ENCODE assay signal across 1 cellular context in the genomic region with DNA sequence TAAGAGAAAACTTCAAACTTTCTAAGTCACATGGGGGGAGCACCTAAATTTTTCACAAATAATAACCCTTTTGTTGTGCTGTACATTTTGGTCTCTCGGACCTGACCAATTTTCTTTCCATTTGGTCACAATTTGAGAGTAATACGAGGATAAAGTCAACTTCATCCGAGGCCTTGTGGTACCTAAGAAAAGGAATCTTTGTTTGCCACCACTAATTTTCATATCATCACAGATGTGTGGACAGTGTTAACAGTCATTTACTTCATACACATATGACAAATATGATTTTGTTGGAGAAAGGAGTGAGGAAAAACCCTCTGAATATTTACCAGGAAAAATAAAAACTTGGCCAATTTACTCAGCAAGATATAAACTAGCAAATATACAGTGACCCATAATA.
A peak's percentile ranks its signal among the peaks of the same experiment; 100 is the strongest.
TF ChIP-seq lines count a peak whose summit lies in the region.

No MANE protein-coding gene starts in this region.

TF ChIP-seq in GM12878, 131 proteins besides CTCF, POLR2A, EP300 and RAD21:
- TF ChIP-seq KLF5 (IDR thresholded peaks at IDR 0.05; ENCODE audit: partially characterized antibody) (no peak), JUNB (IDR thresholded peaks at IDR 0.05) (peak; percentile 55), NFIC (IDR thresholded peaks at IDR 0.05; ENCODE audit: low read depth, low read length) (0 out of 2 replicates have a peak, but pooled peaks have one; percentile 36), MTA2 (IDR thresholded peaks at IDR 0.05; ENCODE audit: low read depth) (peak; percentile 63; the same call in 1 of the 2 replicates), HDAC6 (IDR thresholded peaks at IDR 0.05; ENCODE audit: unreplicated experiment) (no peak), ZZZ3 (IDR thresholded peaks at IDR 0.05; ENCODE audit: control insufficient read depth, insufficient read length, low read depth) (no peak), IKZF2 (IDR thresholded peaks at IDR 0.05) (peak; percentile 52 to 66; a peak in 3 of 4 replicates), HDGF (IDR thresholded peaks at IDR 0.05) (no peak), DPF2 (IDR thresholded peaks at IDR 0.05) (peak; percentile 55), NR2C1 (IDR thresholded peaks at IDR 0.05) (no peak), ATF7 (IDR thresholded peaks at IDR 0.05; ENCODE audit: low read depth) (peak; percentile 37), BHLHE40 (IDR thresholded peaks at IDR 0.05; ENCODE audit: borderline replicate concordance in 1 of 2, low read depth in 2 of 2, low read length in 1 of 2) (0 out of 4 replicates have a peak, but pooled peaks of 1 of the 2 experiments have one; percentile 10), RELA (IDR thresholded peaks at IDR 0.05; ENCODE audit: borderline replicate concordance, partially characterized antibody) (no peak), KAT2A (conservative IDR thresholded peaks at IDR 0.05; ENCODE audit: control insufficient read depth, low read depth, low read length) (no peak), LARP7 (IDR thresholded peaks at IDR 0.05) (no peak), SIX5 (IDR thresholded peaks at IDR 0.05; ENCODE audit: low read depth, low read length, severe bottlenecking) (no peak), SPI1 (IDR thresholded peaks at IDR 0.05; ENCODE audit: borderline replicate concordance, insufficient read depth, low read depth, low read length) (no peak), SREBF1 (IDR thresholded peaks at IDR 0.05; ENCODE audit: low read length) (no peak), EGR1 (IDR thresholded peaks at IDR 0.05; ENCODE audit: borderline replicate concordance in 1 of 2, low read depth in 2 of 2, low read length in 2 of 2) (no peak)
- TF ChIP-seq, protein P1, sequence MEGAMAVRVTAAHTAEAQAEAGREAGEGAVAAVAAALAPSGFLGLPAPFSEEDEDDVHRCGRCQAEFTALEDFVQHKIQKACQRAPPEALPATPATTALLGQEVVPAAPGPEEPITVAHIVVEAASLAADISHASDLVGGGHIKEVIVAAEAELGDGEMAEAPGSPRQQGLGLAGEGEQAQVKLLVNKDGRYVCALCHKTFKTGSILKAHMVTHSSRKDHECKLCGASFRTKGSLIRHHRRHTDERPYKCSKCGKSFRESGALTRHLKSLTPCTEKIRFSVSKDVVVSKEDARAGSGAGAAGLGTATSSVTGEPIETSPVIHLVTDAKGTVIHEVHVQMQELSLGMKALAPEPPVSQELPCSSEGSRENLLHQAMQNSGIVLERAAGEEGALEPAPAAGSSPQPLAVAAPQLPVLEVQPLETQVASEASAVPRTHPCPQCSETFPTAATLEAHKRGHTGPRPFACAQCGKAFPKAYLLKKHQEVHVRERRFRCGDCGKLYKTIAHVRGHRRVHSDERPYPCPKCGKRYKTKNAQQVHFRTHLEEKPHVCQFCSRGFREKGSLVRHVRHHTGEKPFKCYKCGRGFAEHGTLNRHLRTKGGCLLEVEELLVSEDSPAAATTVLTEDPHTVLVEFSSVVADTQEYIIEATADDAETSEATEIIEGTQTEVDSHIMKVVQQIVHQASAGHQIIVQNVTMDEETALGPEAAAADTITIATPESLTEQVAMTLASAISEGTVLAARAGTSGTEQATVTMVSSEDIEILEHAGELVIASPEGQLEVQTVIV (IDR thresholded peaks at IDR 0.05; ENCODE audit: borderline replicate concordance, partially characterized antibody): no peak
- TF ChIP-seq, protein P2, sequence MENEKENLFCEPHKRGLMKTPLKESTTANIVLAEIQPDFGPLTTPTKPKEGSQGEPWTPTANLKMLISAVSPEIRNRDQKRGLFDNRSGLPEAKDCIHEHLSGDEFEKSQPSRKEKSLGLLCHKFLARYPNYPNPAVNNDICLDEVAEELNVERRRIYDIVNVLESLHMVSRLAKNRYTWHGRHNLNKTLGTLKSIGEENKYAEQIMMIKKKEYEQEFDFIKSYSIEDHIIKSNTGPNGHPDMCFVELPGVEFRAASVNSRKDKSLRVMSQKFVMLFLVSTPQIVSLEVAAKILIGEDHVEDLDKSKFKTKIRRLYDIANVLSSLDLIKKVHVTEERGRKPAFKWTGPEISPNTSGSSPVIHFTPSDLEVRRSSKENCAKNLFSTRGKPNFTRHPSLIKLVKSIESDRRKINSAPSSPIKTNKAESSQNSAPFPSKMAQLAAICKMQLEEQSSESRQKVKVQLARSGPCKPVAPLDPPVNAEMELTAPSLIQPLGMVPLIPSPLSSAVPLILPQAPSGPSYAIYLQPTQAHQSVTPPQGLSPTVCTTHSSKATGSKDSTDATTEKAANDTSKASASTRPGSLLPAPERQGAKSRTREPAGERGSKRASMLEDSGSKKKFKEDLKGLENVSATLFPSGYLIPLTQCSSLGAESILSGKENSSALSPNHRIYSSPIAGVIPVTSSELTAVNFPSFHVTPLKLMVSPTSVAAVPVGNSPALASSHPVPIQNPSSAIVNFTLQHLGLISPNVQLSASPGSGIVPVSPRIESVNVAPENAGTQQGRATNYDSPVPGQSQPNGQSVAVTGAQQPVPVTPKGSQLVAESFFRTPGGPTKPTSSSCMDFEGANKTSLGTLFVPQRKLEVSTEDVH (IDR thresholded peaks at IDR 0.05; ENCODE audit: low read depth, partially characterized antibody): no peak
- TF ChIP-seq, protein P3, sequence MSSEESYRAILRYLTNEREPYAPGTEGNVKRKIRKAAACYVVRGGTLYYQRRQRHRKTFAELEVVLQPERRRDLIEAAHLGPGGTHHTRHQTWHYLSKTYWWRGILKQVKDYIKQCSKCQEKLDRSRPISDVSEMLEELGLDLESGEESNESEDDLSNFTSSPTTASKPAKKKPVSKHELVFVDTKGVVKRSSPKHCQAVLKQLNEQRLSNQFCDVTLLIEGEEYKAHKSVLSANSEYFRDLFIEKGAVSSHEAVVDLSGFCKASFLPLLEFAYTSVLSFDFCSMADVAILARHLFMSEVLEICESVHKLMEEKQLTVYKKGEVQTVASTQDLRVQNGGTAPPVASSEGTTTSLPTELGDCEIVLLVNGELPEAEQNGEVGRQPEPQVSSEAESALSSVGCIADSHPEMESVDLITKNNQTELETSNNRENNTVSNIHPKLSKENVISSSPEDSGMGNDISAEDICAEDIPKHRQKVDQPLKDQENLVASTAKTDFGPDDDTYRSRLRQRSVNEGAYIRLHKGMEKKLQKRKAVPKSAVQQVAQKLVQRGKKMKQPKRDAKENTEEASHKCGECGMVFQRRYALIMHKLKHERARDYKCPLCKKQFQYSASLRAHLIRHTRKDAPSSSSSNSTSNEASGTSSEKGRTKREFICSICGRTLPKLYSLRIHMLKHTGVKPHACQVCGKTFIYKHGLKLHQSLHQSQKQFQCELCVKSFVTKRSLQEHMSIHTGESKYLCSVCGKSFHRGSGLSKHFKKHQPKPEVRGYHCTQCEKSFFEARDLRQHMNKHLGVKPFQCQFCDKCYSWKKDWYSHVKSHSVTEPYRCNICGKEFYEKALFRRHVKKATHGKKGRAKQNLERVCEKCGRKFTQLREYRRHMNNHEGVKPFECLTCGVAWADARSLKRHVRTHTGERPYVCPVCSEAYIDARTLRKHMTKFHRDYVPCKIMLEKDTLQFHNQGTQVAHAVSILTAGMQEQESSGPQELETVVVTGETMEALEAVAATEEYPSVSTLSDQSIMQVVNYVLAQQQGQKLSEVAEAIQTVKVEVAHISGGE (CRISPR knock-in tag; IDR thresholded peaks at IDR 0.05): no peak
- TF ChIP-seq, protein P4, sequence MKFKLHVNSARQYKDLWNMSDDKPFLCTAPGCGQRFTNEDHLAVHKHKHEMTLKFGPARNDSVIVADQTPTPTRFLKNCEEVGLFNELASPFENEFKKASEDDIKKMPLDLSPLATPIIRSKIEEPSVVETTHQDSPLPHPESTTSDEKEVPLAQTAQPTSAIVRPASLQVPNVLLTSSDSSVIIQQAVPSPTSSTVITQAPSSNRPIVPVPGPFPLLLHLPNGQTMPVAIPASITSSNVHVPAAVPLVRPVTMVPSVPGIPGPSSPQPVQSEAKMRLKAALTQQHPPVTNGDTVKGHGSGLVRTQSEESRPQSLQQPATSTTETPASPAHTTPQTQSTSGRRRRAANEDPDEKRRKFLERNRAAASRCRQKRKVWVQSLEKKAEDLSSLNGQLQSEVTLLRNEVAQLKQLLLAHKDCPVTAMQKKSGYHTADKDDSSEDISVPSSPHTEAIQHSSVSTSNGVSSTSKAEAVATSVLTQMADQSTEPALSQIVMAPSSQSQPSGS (IDR thresholded peaks at IDR 0.05; ENCODE audit: low read length): 0 out of 2 replicates have a peak, but pooled peaks have one; percentile 7
- TF ChIP-seq, protein P5, sequence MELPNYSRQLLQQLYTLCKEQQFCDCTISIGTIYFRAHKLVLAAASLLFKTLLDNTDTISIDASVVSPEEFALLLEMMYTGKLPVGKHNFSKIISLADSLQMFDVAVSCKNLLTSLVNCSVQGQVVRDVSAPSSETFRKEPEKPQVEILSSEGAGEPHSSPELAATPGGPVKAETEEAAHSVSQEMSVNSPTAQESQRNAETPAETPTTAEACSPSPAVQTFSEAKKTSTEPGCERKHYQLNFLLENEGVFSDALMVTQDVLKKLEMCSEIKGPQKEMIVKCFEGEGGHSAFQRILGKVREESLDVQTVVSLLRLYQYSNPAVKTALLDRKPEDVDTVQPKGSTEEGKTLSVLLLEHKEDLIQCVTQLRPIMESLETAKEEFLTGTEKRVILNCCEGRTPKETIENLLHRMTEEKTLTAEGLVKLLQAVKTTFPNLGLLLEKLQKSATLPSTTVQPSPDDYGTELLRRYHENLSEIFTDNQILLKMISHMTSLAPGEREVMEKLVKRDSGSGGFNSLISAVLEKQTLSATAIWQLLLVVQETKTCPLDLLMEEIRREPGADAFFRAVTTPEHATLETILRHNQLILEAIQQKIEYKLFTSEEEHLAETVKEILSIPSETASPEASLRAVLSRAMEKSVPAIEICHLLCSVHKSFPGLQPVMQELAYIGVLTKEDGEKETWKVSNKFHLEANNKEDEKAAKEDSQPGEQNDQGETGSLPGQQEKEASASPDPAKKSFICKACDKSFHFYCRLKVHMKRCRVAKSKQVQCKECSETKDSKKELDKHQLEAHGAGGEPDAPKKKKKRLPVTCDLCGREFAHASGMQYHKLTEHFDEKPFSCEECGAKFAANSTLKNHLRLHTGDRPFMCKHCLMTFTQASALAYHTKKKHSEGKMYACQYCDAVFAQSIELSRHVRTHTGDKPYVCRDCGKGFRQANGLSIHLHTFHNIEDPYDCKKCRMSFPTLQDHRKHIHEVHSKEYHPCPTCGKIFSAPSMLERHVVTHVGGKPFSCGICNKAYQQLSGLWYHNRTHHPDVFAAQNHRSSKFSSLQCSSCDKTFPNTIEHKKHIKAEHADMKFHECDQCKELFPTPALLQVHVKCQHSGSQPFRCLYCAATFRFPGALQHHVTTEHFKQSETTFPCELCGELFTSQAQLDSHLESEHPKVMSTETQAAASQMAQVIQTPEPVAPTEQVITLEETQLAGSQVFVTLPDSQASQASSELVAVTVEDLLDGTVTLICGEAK (IDR thresholded peaks at IDR 0.05; ENCODE audit: borderline replicate concordance): no peak
